ENCODE assay signal across 7 cellular contexts in genomic region chr13:46182491-46182877, GRCh38. TPM values are rescaled to one million over a fixed set of nuclear protein-coding genes. Genes with fewer than 3 reads are reported as not detected.
DNase-seq lines count a peak whose midpoint lies in the region; ATAC-seq and TF ChIP-seq lines count a peak whose summit lies in the region.

No MANE protein-coding gene starts in this region.

- H2BK12ac ChIP-seq in mesenchymal stem cell (ENCODE audit: low read length in 2 of 2): no peak overlapping the region

- H3K14ac ChIP-seq in mesenchymal stem cell (ENCODE audit: low read length in 2 of 2): no peak overlapping the region

- no peaks in the 10 kb centered on the region for H3K79me1 ChIP-seq in mesenchymal stem cell (replicated peaks; ENCODE audit: low read length, poor library complexity, severe bottlenecking)

- no peak overlapping the region for H2BK15ac ChIP-seq in mesenchymal stem cell (ENCODE audit: low read depth, poor library complexity, severe bottlenecking)

- no peak overlapping the region for H2BK120ac ChIP-seq in mesenchymal stem cell (ENCODE audit: low read depth, low read length)

- no peaks in the 10 kb centered on the region for H3K27me3 Mint-ChIP-seq in natural killer cell treated with Interleukin-12 subunit alpha and Interleukin-12 subunit beta and Interleukin-15 and Interleukin-18, amount 100 ng/mL, for 72 hours

- H3K36me3 Mint-ChIP-seq in natural killer cell treated with Interleukin-12 subunit alpha and Interleukin-12 subunit beta and Interleukin-15 and Interleukin-18, amount 100 ng/mL, for 72 hours: peaks cover 32% of the 10 kb centered on the region

- no peak overlapping the region for H4K8ac ChIP-seq in mesenchymal stem cell (ENCODE audit: low read length)

- ATAC-seq in GM18498 (IDR thresholded peaks at IDR 0.05; ENCODE audit: unreplicated experiment) (peak; percentile 1), GM21529 (IDR thresholded peaks at IDR 0.05; ENCODE audit: unreplicated experiment) (peak; percentile 11), HG02938 (IDR thresholded peaks at IDR 0.05; ENCODE audit: unreplicated experiment) (no peak)
- no peak for ATAC-seq in natural killer cell treated with Interleukin-12 subunit alpha and Interleukin-12 subunit beta and Interleukin-15 and Interleukin-18, amount 100 ng/mL, for 72 hours

- H3K18ac ChIP-seq in mesenchymal stem cell (ENCODE audit: low read depth in 1 of 2, low read length in 2 of 2): no peak overlapping the region

- no peak overlapping the region for H2BK5ac ChIP-seq in mesenchymal stem cell (ENCODE audit: low read depth, low read length, poor library complexity, severe bottlenecking)

- peaks cover 9% of the 10 kb centered on the region for H4K20me1 ChIP-seq in PC-9 (ENCODE audit: insufficient read depth)

- H3K79me2 ChIP-seq in PC-9 (ENCODE audit: low read depth): peaks cover 42% of the 10 kb centered on the region

- H3K36me3 ChIP-seq in PC-9 (ENCODE audit: low read depth): peaks cover 6% of the 10 kb centered on the region; the same call in 1 of the 2 replicates
- no peaks in the 10 kb centered on the region for H3K36me3 ChIP-seq in mesenchymal stem cell (ENCODE audit: control insufficient read depth in 1 of 2, insufficient read depth in 2 of 2, low read depth in 1 of 2, low read length in 2 of 2)

- no peak overlapping the region for H3K4ac ChIP-seq in mesenchymal stem cell (ENCODE audit: low read depth in 1 of 2, low read length in 2 of 2)

- H3K4me1 Mint-ChIP-seq in natural killer cell treated with Interleukin-12 subunit alpha and Interleukin-12 subunit beta and Interleukin-15 and Interleukin-18, amount 100 ng/mL, for 72 hours (ENCODE audit: low read depth in 2 of 2): peaks cover 47 to 62% of the 10 kb centered on the region in 2 donors

- no peak overlapping the region for H3K9ac ChIP-seq in mesenchymal stem cell (ENCODE audit: low read length)

- no peak overlapping the region for H2AK5ac ChIP-seq in mesenchymal stem cell (ENCODE audit: low read length, severe bottlenecking)

- no peak overlapping the region for H4K91ac ChIP-seq in mesenchymal stem cell (ENCODE audit: low read length)

- no peak for TF ChIP-seq CTCF in PC-9 (conservative IDR thresholded peaks at IDR 0.05)

- H3K9me3 Mint-ChIP-seq in natural killer cell treated with Interleukin-12 subunit alpha and Interleukin-12 subunit beta and Interleukin-15 and Interleukin-18, amount 100 ng/mL, for 72 hours: no peaks in the 10 kb centered on the region

- POLR2A ChIA-PET in PC-9 (lab: Charles Lee; ENCODE audit: unreplicated experiment): interaction anchor here (0.6 to 1.0 kb wide), 5 partner anchors 8 to 494 kb away, joined by 7 to 15 read pairs (median 12); no protein-coding TSS in a partner anchor

- peak overlapping the region; percentile 89 for H3K4me2 ChIP-seq in PC-9
- no peak overlapping the region for H3K4me2 ChIP-seq in mesenchymal stem cell (ENCODE audit: low read length, poor library complexity, severe bottlenecking)

- peak overlapping the region; percentile 94 for H3K27ac ChIP-seq in PC-9
- no peak overlapping the region for H3K27ac ChIP-seq in mesenchymal stem cell (ENCODE audit: low read length, poor library complexity, severe bottlenecking)

- DNase-seq in PC-9: peak; percentile 29 to 54
- no peak for DNase-seq in natural killer cell treated with Interleukin-12 subunit alpha and Interleukin-12 subunit beta and Interleukin-15 and Interleukin-18, amount 100 ng/mL, for 72 hours (ENCODE audit: low spot score)
- DNase-seq in medulla oblongata (ENCODE audit: extremely low spot score): no peak
- no peak for DNase-seq in mesenchymal stem cell

- no peaks in the 10 kb centered on the region; the same call in 1 of the 2 replicates for H3K9me2 ChIP-seq in PC-9 (ENCODE audit: insufficient read depth)

- H3K4me1 ChIP-seq in PC-9 (replicated peaks; ENCODE audit: insufficient read depth): peaks cover 36% of the 10 kb centered on the region
- H3K4me1 ChIP-seq in mesenchymal stem cell (ENCODE audit: control insufficient read depth, insufficient read depth, low read depth, low read length): peaks cover 2% of the 10 kb centered on the region

- H3K4me3 ChIP-seq in PC-9: peak overlapping the region; percentile 72
- H3K4me3 ChIP-seq in mesenchymal stem cell (ENCODE audit: insufficient read depth in 1 of 2, low read depth in 1 of 2, low read length in 2 of 2): no peak overlapping the region

- H3K27me3 ChIP-seq in PC-9 (ENCODE audit: insufficient read depth, low read depth): no peaks in the 10 kb centered on the region
- H3K27me3 ChIP-seq in mesenchymal stem cell (ENCODE audit: control insufficient read depth in 1 of 2, insufficient read depth in 1 of 2, low read length in 2 of 2): peaks cover 0 to 11% of the 10 kb centered on the region in 2 experiments

- H3K9me3 ChIP-seq in PC-9 (ENCODE audit: insufficient read depth, low read depth) (no peaks in the 10 kb centered on the region), mesenchymal stem cell (ENCODE audit: control insufficient read depth, low read length) (no peaks in the 10 kb centered on the region)

- H2AFZ ChIP-seq in PC-9 (peak overlapping the region; percentile 82), mesenchymal stem cell (ENCODE audit: low read depth, low read length) (no peak overlapping the region)

- CTCF ChIA-PET in PC-9 (lab: Charles Lee): no interaction called here

- peaks cover 12% of the 10 kb centered on the region for H3F3A ChIP-seq in PC-9 (ENCODE audit: insufficient read depth, low read depth)

- no peak overlapping the region for H3K23ac ChIP-seq in mesenchymal stem cell (ENCODE audit: low read length in 2 of 2)

- no CpG with 5 or more reads among the region's 2 CpGs for WGBS in mesenchymal stem cell

- H3K4me3 Mint-ChIP-seq in natural killer cell treated with Interleukin-12 subunit alpha and Interleukin-12 subunit beta and Interleukin-15 and Interleukin-18, amount 100 ng/mL, for 72 hours: peak overlapping the region; percentile 94

- BruUV-seq in PC-9 (replicated peaks; lab: Mats Ljungman, UMichigan): TSS peak; percentile 85

- intact Hi-C loops in PC-9 (cut with micrococcal nuclease; ENCODE audit: unreplicated experiment): no loop called here

- peak overlapping the region; percentile 92 to 97 for H3K27ac Mint-ChIP-seq in natural killer cell treated with Interleukin-12 subunit alpha and Interleukin-12 subunit beta and Interleukin-15 and Interleukin-18, amount 100 ng/mL, for 72 hours

RNA-seq across cellular contexts. Expression of gene LCP1, which starts 0.5 kb away (rescaled TPM):
- total RNA-seq in PC-9 (2021): 131 and 197 TPM in 2 replicates
- 1,000 to 10,000 TPM in 1 of 2 donors, 100 to 1,000 TPM in 1; 844 to 1,356 TPM for total RNA-seq in natural killer cell treated with Interleukin-12 subunit alpha and Interleukin-12 subunit beta and Interleukin-15 and Interleukin-18, amount 100 ng/mL, for 72 hours
- polyA plus RNA-seq in mesenchymal stem cell (2013, experiment 1 of 2): 1.1 TPM
- 1.1 TPM for polyA plus RNA-seq in mesenchymal stem cell (2013, experiment 2 of 2)

RNA-seq across cellular contexts. Expression of gene LRRC63, which starts 29.2 kb away (rescaled TPM):
- total RNA-seq in PC-9 (2021): 0.28 TPM in 1 of 2 replicates, not detected in the other
- under 1 TPM; 0.42 to 0.59 TPM for total RNA-seq in natural killer cell treated with Interleukin-12 subunit alpha and Interleukin-12 subunit beta and Interleukin-15 and Interleukin-18, amount 100 ng/mL, for 72 hours
- 0.07 TPM for polyA plus RNA-seq in mesenchymal stem cell (2013, experiment 1 of 2)
- 0.07 TPM for polyA plus RNA-seq in mesenchymal stem cell (2013, experiment 2 of 2)

Comparison
In these comparisons a context has a peak if more than half of its experiments do, and no peak if none do; other contexts are left out.
1. ATAC-seq: peak in GM18498 (single experiment) and GM21529 (single experiment); none in natural killer cell treated with Interleukin-12 subunit alpha and Interleukin-12 subunit beta and Interleukin-15 and Interleukin-18, amount 100 ng/mL, for 72 hours (0 of 2) and HG02938 (single experiment).
2. DNase-seq: peak in PC-9 (2 of 2); none in natural killer cell treated with Interleukin-12 subunit alpha and Interleukin-12 subunit beta and Interleukin-15 and Interleukin-18, amount 100 ng/mL, for 72 hours (single experiment), medulla oblongata (single experiment) and mesenchymal stem cell (single experiment).